In genomic region chr1:186900539-186901237, GRCh38 we compare ENCODE assay signal across 21 cellular contexts.
DNase-seq lines count a peak whose midpoint lies in the region; ATAC-seq and FAIRE-seq lines count a peak whose summit lies in the region.
"Had no signal": no experiment of that assay in that cellular context is flagged by ENCODE, and none has a peak within 500 bp of the region (broad histone marks: within the 10 kb centered on the region; RNA-seq: fewer than 3 reads in every experiment).

No MANE protein-coding gene starts in this region.

- no peaks in the 10 kb centered on the region for H3K9me3 Mint-ChIP-seq in activated T-cell treated with anti-CD3 and anti-CD28 coated beads, Interleukin-2, amount 50 U/mL, for 24 hours
- H3K9me3 Mint-ChIP-seq in activated T-cell treated with anti-CD3 and anti-CD28 coated beads, Interleukin-2, amount 50 U/mL, for 4 hours = no peaks in the 10 kb centered on the region

- H3K9ac ChIP-seq in subcutaneous abdominal adipose tissue (ENCODE audit: low read length in 5 of 5) = no peak overlapping the region

- H3K27me3 ChIP-seq in subcutaneous abdominal adipose tissue (ENCODE audit: control insufficient read depth in 5 of 5, insufficient read depth in 4 of 5, low read length in 5 of 5) = no peaks in the 10 kb centered on the region

- no peaks in the 10 kb centered on the region for H3K9me3 ChIP-seq in subcutaneous abdominal adipose tissue (ENCODE audit: control insufficient read depth in 5 of 5, low read length in 5 of 5)
- H3K9me3 ChIP-seq: A549 had no signal

- H3K27me3 Mint-ChIP-seq in activated T-cell treated with anti-CD3 and anti-CD28 coated beads, Interleukin-2, amount 50 U/mL, for 24 hours = no peaks in the 10 kb centered on the region
- no peaks in the 10 kb centered on the region for H3K27me3 Mint-ChIP-seq in activated T-cell treated with anti-CD3 and anti-CD28 coated beads, Interleukin-2, amount 50 U/mL, for 4 hours (ENCODE audit: low read depth)

- H3K27ac Mint-ChIP-seq in activated T-cell treated with anti-CD3 and anti-CD28 coated beads, Interleukin-2, amount 50 U/mL, for 24 hours = peak overlapping the region; percentile 12

- intact Hi-C loops in left ventricle myocardium superior (cut with micrococcal nuclease) = no loop called here

- H3K4me3 Mint-ChIP-seq in activated T-cell treated with anti-CD3 and anti-CD28 coated beads, Interleukin-2, amount 50 U/mL, for 24 hours = no peak overlapping the region
- H3K4me3 Mint-ChIP-seq in activated T-cell treated with anti-CD3 and anti-CD28 coated beads, Interleukin-2, amount 50 U/mL, for 4 hours = no peak overlapping the region

- no peak overlapping the region for H3K4me3 ChIP-seq in subcutaneous abdominal adipose tissue (ENCODE audit: low read depth in 1 of 5, low read length in 5 of 5)
- H3K4me3 ChIP-seq: A549 had no signal

- H3K4me1 Mint-ChIP-seq in activated T-cell treated with anti-CD3 and anti-CD28 coated beads, Interleukin-2, amount 50 U/mL, for 24 hours (ENCODE audit: low read depth) = peaks cover 8% of the 10 kb centered on the region
- H3K4me1 Mint-ChIP-seq in activated T-cell treated with anti-CD3 and anti-CD28 coated beads, Interleukin-2, amount 50 U/mL, for 4 hours (ENCODE audit: low read depth) = no peaks in the 10 kb centered on the region

- H3K4me1 ChIP-seq in subcutaneous abdominal adipose tissue (ENCODE audit: control insufficient read depth in 5 of 5, insufficient read depth in 5 of 5, low read length in 5 of 5) = peaks cover 3 to 26% (median 12%) of the 10 kb centered on the region in 5 donors

- no peak for DNase-seq in activated T-cell treated with anti-CD3 and anti-CD28 coated beads, Interleukin-2, amount 50 U/mL, for 24 hours
- DNase-seq in activated T-cell treated with anti-CD3 and anti-CD28 coated beads, Interleukin-2, amount 50 U/mL, for 4 hours = no peak
- no peak for DNase-seq in left ventricle myocardium superior
- no peak for DNase-seq in COLO829 (ENCODE audit: low spot score)
- no peak for DNase-seq in nucleus accumbens (lab: John Stamatoyannopoulos, UW)
- DNase-seq: C1 segment of cervical spinal cord, GF-D8, KG1, NCI-H1417 treated with DMSO at 0.1 percent for 48 hours, NCI-H2029, NCI-H2171, NCI-H446 treated with DMSO at 0.1 percent for 48 hours, NCI-H748 treated with DMSO at 0.1 percent for 48 hours, RPMI8226 had no signal

- ATAC-seq in activated T-cell treated with anti-CD3 and anti-CD28 coated beads, Interleukin-2, amount 50 U/mL, for 4 hours = no peak
- peak; percentile 45 for ATAC-seq in left ventricle myocardium superior
- ATAC-seq in HG02759 (IDR thresholded peaks at IDR 0.05; ENCODE audit: unreplicated experiment) = no peak
- ATAC-seq: A549 had no signal

- H3K36me3 ChIP-seq in subcutaneous abdominal adipose tissue (ENCODE audit: control insufficient read depth in 5 of 5, insufficient read depth in 5 of 5, low read length in 5 of 5) = peaks cover 0 to 5% (median 0%) of the 10 kb centered on the region in 5 donors

- H3K27ac ChIP-seq in subcutaneous abdominal adipose tissue (ENCODE audit: low read depth, low read length) = peak overlapping the region; percentile 51
- H3K27ac ChIP-seq: A549 had no signal

- no peaks in the 10 kb centered on the region for H3K36me3 Mint-ChIP-seq in activated T-cell treated with anti-CD3 and anti-CD28 coated beads, Interleukin-2, amount 50 U/mL, for 24 hours (ENCODE audit: low read depth)
- H3K36me3 Mint-ChIP-seq in activated T-cell treated with anti-CD3 and anti-CD28 coated beads, Interleukin-2, amount 50 U/mL, for 4 hours (ENCODE audit: insufficient read depth) = no peaks in the 10 kb centered on the region

- peak; percentile 18 for FAIRE-seq in endometrium (lab: Jason Lieb, UNC)
- FAIRE-seq: A549, GM12891, GM18507, H1 had no signal
